In genomic region chr17:76014100-76014924, GRCh38 we compare ENCODE assay signal across 8 cellular contexts. TPM values are rescaled to one million over a fixed set of nuclear protein-coding genes. Genes with fewer than 3 reads are reported as not detected.
DNase-seq lines count a peak whose midpoint lies in the region; ATAC-seq lines count a peak whose summit lies in the region.

No MANE protein-coding gene starts in this region.

- no peaks in the 10 kb centered on the region for H3K36me3 Mint-ChIP-seq in memory B cell

- ATAC-seq in HG03108 (IDR thresholded peaks at IDR 0.05; ENCODE audit: unreplicated experiment) (peak; percentile 58), memory B cell (ENCODE audit: low read depth) (peak; percentile 99), GM19455 (IDR thresholded peaks at IDR 0.05; ENCODE audit: unreplicated experiment) (no peak)

- H3K4me3 Mint-ChIP-seq in memory B cell = no peak overlapping the region

- H3K9me3 Mint-ChIP-seq in memory B cell = no peaks in the 10 kb centered on the region

- H3K4me1 Mint-ChIP-seq in memory B cell = peaks cover 3% of the 10 kb centered on the region

- peak; percentile 49 for DNase-seq in Caki2 (ENCODE audit: low read depth)
- DNase-seq in NCI-H69 (lab: John Stamatoyannopoulos, UW) = peak; percentile 93
- DNase-seq in activated CD4-positive, alpha-beta T cell treated with anti-CD3 and anti-CD28 coated beads, Interleukin-2, amount 50 U/mL, for 4 hours = peak; percentile 71
- DNase-seq in ecto neural progenitor cell (ENCODE audit: low spot score) = peak; percentile 91
- DNase-seq in memory B cell (ENCODE audit: low spot score in 2 of 2) = peak; percentile 75 to 76
- peak; percentile 33 to 51 for DNase-seq in stimulated activated CD8-positive, alpha-beta memory T cell treated with anti-CD3 and anti-CD28 coated beads, Interleukin-15, amount 100 ng/mL, for 4 hours (ENCODE audit: low read depth in 2 of 2)

- H3K27ac Mint-ChIP-seq in memory B cell = no peak overlapping the region

- no peaks in the 10 kb centered on the region for H3K27me3 Mint-ChIP-seq in memory B cell

- in situ Hi-C loops in Caki2 (cut with HindIII; ENCODE audit: low pct_unique_long_range_greater_than_20kb, low sequenced_read_pairs) = no loop called here

RNA-seq across cellular contexts. Expression of gene EVPL, which starts 12.8 kb away (rescaled TPM):
- total RNA-seq in Caki2 (2014; rRNA removed; shearing (Covaris generic); ENCODE audit: low replicate concordance) = 48.6 and 51.7 TPM in 2 replicates

RNA-seq across cellular contexts. Expression of gene CDK3, which starts 13.7 kb away (rescaled TPM):
- 5.3 and 12.0 TPM in 2 replicates for total RNA-seq in Caki2 (2014; rRNA removed; shearing (Covaris generic); ENCODE audit: low replicate concordance)

RNA-seq across cellular contexts. Expression of gene TEN1, which starts 35.3 kb away (rescaled TPM):
- 23.1 and 46.5 TPM in 2 replicates for total RNA-seq in Caki2 (2014; rRNA removed; shearing (Covaris generic); ENCODE audit: low replicate concordance)

RNA-seq across cellular contexts. Expression of gene ACOX1, which starts 35.3 kb away (rescaled TPM):
- total RNA-seq in Caki2 (2014; rRNA removed; shearing (Covaris generic); ENCODE audit: low replicate concordance) = 15.6 and 20.9 TPM in 2 replicates

RNA-seq across cellular contexts. Expression of gene SRP68, which starts 58.0 kb away (rescaled TPM):
- total RNA-seq in Caki2 (2014; rRNA removed; shearing (Covaris generic); ENCODE audit: low replicate concordance) = 58.2 and 60.8 TPM in 2 replicates

Comparison
In these comparisons a context has a peak if more than half of its experiments do, and no peak if none do; other contexts are left out.
1. DNase-seq: peak in every context shown above with its lines; median percentile 93 in NCI-H69; 91 in ecto neural progenitor cell; 76 in memory B cell; 71 in activated CD4-positive, alpha-beta T cell treated with anti-CD3 and anti-CD28 coated beads, Interleukin-2, amount 50 U/mL, for 4 hours; 49 in Caki2; 42 in stimulated activated CD8-positive, alpha-beta memory T cell treated with anti-CD3 and anti-CD28 coated beads, Interleukin-15, amount 100 ng/mL, for 4 hours.